In the genomic region with DNA sequence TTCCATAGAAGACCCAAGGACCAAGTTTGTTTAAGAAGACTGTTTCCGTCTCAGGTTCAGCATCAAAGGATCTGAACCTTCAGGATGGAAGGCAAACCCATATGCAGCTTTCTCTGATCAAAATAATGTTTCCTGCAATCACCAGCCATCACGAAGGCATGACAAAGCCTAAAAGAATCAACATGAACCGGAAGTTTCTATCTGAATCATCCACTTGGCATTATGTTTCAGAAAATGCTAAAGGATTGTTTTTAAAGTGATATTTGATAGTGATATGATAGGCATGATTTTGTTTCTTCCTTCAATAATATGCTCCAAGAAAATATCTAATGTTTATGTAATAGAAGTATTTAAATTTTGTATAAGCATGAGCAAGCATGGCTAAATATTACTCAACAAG, we compare ENCODE assay signal across 13 cellular contexts.
DNase-seq lines count a peak whose midpoint lies in the region; ATAC-seq and TF ChIP-seq lines count a peak whose summit lies in the region.
"Had no signal": no experiment of that assay in that cellular context is flagged by ENCODE, and none has a peak within 500 bp of the region (broad histone marks: within the 10 kb centered on the region; RNA-seq: fewer than 3 reads in every experiment).

No MANE protein-coding gene starts in this region.

- H4K91ac ChIP-seq in neuronal stem cell (ENCODE audit: low read depth, low read length, poor library complexity): no peak overlapping the region

- H3K79me2 ChIP-seq in GM23248 (ENCODE audit: insufficient read depth): no peaks in the 10 kb centered on the region

- DNase-seq in GM23248: peak; percentile 71
- peak; percentile 59 for DNase-seq in RWPE1 (ENCODE audit: low spot score)
- DNase-seq in epithelial cell of prostate (ENCODE audit: low read depth, low spot score): no peak
- peak; percentile 60 for DNase-seq in renal cortical epithelial cell (ENCODE audit: low read depth)
- no peak for DNase-seq in epidermal melanocyte (ENCODE audit: insufficient read length, low spot score)
- no peak for DNase-seq in neuronal stem cell (ENCODE audit: low spot score)
- DNase-seq: activated CD4-positive, alpha-beta T cell treated with anti-CD3 and anti-CD28 coated beads, Interleukin-2, amount 50 U/mL, for 1 hour; naive thymus-derived CD8-positive, alpha-beta T cell had no signal

- H3K9me2 ChIP-seq in GM23248 (ENCODE audit: insufficient read depth): no peaks in the 10 kb centered on the region

- H2AFZ ChIP-seq in GM23248 (no peak overlapping the region), neuronal stem cell (ENCODE audit: low read length) (no peak overlapping the region)

- in situ Hi-C loops in GM23248 (cut with MboI): no loop called here

- H3F3A ChIP-seq in GM23248 (ENCODE audit: insufficient read depth): peaks cover 3% of the 10 kb centered on the region; the same call in 1 of the 2 replicates

- H3K79me1 ChIP-seq in neuronal stem cell (ENCODE audit: low read depth, low read length): no peaks in the 10 kb centered on the region

- H3K27me3 ChIP-seq in GM23248 (replicated peaks; ENCODE audit: insufficient read depth): no peaks in the 10 kb centered on the region
- H3K27me3 ChIP-seq in neuronal stem cell (ENCODE audit: control insufficient read depth in 3 of 3, insufficient read depth in 3 of 3, low read depth in 1 of 3, low read length in 3 of 3): no peaks in the 10 kb centered on the region
- H3K27me3 ChIP-seq: esophagus muscularis mucosa had no signal

- ATAC-seq in GM19328 (IDR thresholded peaks at IDR 0.05; ENCODE audit: unreplicated experiment) (no peak), HG03196 (IDR thresholded peaks at IDR 0.05; ENCODE audit: unreplicated experiment) (no peak)
- ATAC-seq: naive thymus-derived CD8-positive, alpha-beta T cell had no signal

- H3K4me3 ChIP-seq in GM23248 (no peak overlapping the region), neuronal stem cell (ENCODE audit: low read length in 2 of 2) (no peak overlapping the region)
- H3K4me3 ChIP-seq: esophagus muscularis mucosa, skin epidermis had no signal

- H3K9me3 ChIP-seq in GM23248 (ENCODE audit: low read depth) (no peaks in the 10 kb centered on the region), neuronal stem cell (replicated peaks in 1 of 2; ENCODE audit: control insufficient read depth in 2 of 2, insufficient read depth in 1 of 2, low read depth in 1 of 2, low read length in 2 of 2) (no peaks in the 10 kb centered on the region)
- H3K9me3 ChIP-seq: esophagus muscularis mucosa had no signal

- no peak overlapping the region for H3K9ac ChIP-seq in GM23248
- H3K9ac ChIP-seq in neuronal stem cell (ENCODE audit: low read depth, low read length, poor library complexity): no peak overlapping the region

- no peak overlapping the region for H2BK120ac ChIP-seq in neuronal stem cell (ENCODE audit: low read depth, low read length)

- H3K4me2 ChIP-seq in GM23248 (ENCODE audit: unreplicated experiment): peak overlapping the region; percentile 2
- no peak overlapping the region for H3K4me2 ChIP-seq in neuronal stem cell (ENCODE audit: insufficient read depth, low read length, poor library complexity, severe bottlenecking)

- CTCF ChIA-PET in RWPE1 (lab: Yijun Ruan, JAX): interaction anchor here (0.9 kb wide), 1 partner anchor 15 kb away, joined by 3 read pairs; no protein-coding TSS in a partner anchor

- no peak overlapping the region for H3K4ac ChIP-seq in neuronal stem cell (ENCODE audit: low read length)

- H2BK15ac ChIP-seq in neuronal stem cell (ENCODE audit: low read length): no peak overlapping the region

- H2BK12ac ChIP-seq in neuronal stem cell (ENCODE audit: low read length): no peak overlapping the region

- H3K36me3 ChIP-seq in GM23248 (ENCODE audit: low read depth) (no peaks in the 10 kb centered on the region), neuronal stem cell (replicated peaks in 1 of 2; ENCODE audit: control insufficient read depth in 2 of 2, insufficient read depth in 2 of 2, low read length in 2 of 2) (no peaks in the 10 kb centered on the region)
- H3K36me3 ChIP-seq: esophagus muscularis mucosa had no signal

- H3K14ac ChIP-seq in neuronal stem cell (ENCODE audit: low read length): no peak overlapping the region

- 33 to 34% methylated on average over 3 of the region's 3 CpGs for WGBS in GM23248 (ENCODE audit: low coverage in 1 of 2, low lambda C conversion rate in 2 of 2, missing lambda C conversion rate in 2 of 2), 2 experiments
- no CpG with 5 or more reads among the region's 3 CpGs for WGBS in neuronal stem cell (ENCODE audit: extremely low coverage in 2 of 2, insufficient read length in 2 of 2, insufficient replicate concordance in 1 of 2), 2 donors

- H3K4me1 ChIP-seq in GM23248 (ENCODE audit: insufficient read depth) (peaks cover 12% of the 10 kb centered on the region; the same call in 1 of the 2 replicates), neuronal stem cell (ENCODE audit: control insufficient read depth in 2 of 2, insufficient read depth in 1 of 2, low read depth in 1 of 2, low read length in 2 of 2) (peaks cover 0 to 7% of the 10 kb centered on the region in 2 donors)
- H3K4me1 ChIP-seq: esophagus muscularis mucosa had no signal

- no peak overlapping the region for H2AK5ac ChIP-seq in neuronal stem cell (ENCODE audit: low read depth, low read length)

- POLR2A ChIA-PET in RWPE1 (lab: Yijun Ruan, JAX; ENCODE audit: low non-redundant PET): no interaction called here

- H2BK5ac ChIP-seq in neuronal stem cell (ENCODE audit: low read length): no peak overlapping the region

- no peak overlapping the region for H4K8ac ChIP-seq in neuronal stem cell (ENCODE audit: low read depth, low read length)

- no peak for TF ChIP-seq CTCF in RWPE1 (conservative IDR thresholded peaks at IDR 0.05; ENCODE audit: low read depth)

- no peaks in the 10 kb centered on the region for H4K20me1 ChIP-seq in GM23248 (ENCODE audit: insufficient read depth)

- H3K18ac ChIP-seq in neuronal stem cell (ENCODE audit: low read length): no peak overlapping the region

- H3K27ac ChIP-seq in GM23248 (no peak overlapping the region), RWPE1 (no peak overlapping the region), epithelial cell of prostate (peak overlapping the region; percentile 68), neuronal stem cell (replicated peaks; ENCODE audit: low read length) (no peak overlapping the region)
- H3K27ac ChIP-seq: esophagus muscularis mucosa, HL-60 had no signal

- H3K23ac ChIP-seq in neuronal stem cell (ENCODE audit: low read depth, low read length, poor library complexity): no peak overlapping the region

Comparison
In these comparisons a context has a peak if more than half of its experiments do, and no peak if none do; other contexts are left out.
1. DNase-seq: peak in GM23248 (single experiment), RWPE1 (single experiment) and renal cortical epithelial cell (single experiment); none in epithelial cell of prostate (single experiment), epidermal melanocyte (single experiment) and neuronal stem cell (single experiment).